In genomic region chr12:101051901-101052550, GRCh38 we compare ENCODE assay signal across 11 cellular contexts.
DNase-seq lines count a peak whose midpoint lies in the region; ATAC-seq and TF ChIP-seq lines count a peak whose summit lies in the region.
"Had no signal": no experiment of that assay in that cellular context is flagged by ENCODE, and none has a peak within 500 bp of the region (broad histone marks: within the 10 kb centered on the region; RNA-seq: fewer than 3 reads in every experiment).

No MANE protein-coding gene starts in this region.

- 67% methylated on average over 1 of the region's 8 CpGs; no CpG with 5 or more reads in 1 of the 2 experiments for WGBS in IMR-90 (ENCODE audit: extremely low coverage in 2 of 2, insufficient read length in 1 of 2), 2 experiments

- H3K56ac ChIP-seq in IMR-90 (ENCODE audit: extremely low read depth, insufficient read depth, low read length): no peak overlapping the region

- H3K27me3 ChIP-seq in IMR-90 (ENCODE audit: control insufficient read depth, insufficient read depth, low read length): no peaks in the 10 kb centered on the region

- peak; percentile 73 for DNase-seq in AG09319 (ENCODE audit: extremely low read depth, low read depth)
- DNase-seq in IMR-90: peak; percentile 81
- DNase-seq in MCF 10A (ENCODE audit: unreplicated experiment): peak; percentile 84
- DNase-seq in mucosa of gallbladder (ENCODE audit: low spot score): peak; percentile 16
- no peak for DNase-seq in D341Med (ENCODE audit: low spot score)
- no peak for DNase-seq in activated T-cell treated with anti-CD3 and anti-CD28 coated beads, Interleukin-2, amount 50 U/mL, for 72 hours
- DNase-seq: activated gamma-delta T cell, DMS79 treated with DMSO at 0.1 percent for 48 hours had no signal

- intact Hi-C loops in IMR-90 (cut with micrococcal nuclease) (no loop called here), MCF 10A (cut with micrococcal nuclease) (no loop called here)

- H3K36me3 Mint-ChIP-seq in MCF 10A (ENCODE audit: insufficient read depth, unreplicated experiment): no peaks in the 10 kb centered on the region
- no peaks in the 10 kb centered on the region for H3K36me3 Mint-ChIP-seq in activated T-cell treated with anti-CD3 and anti-CD28 coated beads, Interleukin-2, amount 50 U/mL, for 72 hours (ENCODE audit: insufficient read depth in 2 of 2)

- in situ Hi-C loops in IMR-90 (cut with MboI; ENCODE audit: low sequenced_read_pairs): no loop called here

- H4K5ac ChIP-seq in IMR-90 (ENCODE audit: low read depth, low read length): no peak overlapping the region

- dilution Hi-C loops in IMR-90 (cut with HindIII; ENCODE audit: low sequenced_read_pairs, unreplicated experiment): no loop called here

- H3K18ac ChIP-seq in IMR-90 (ENCODE audit: low read depth, low read length): no peak overlapping the region; the same call in 1 of the 2 replicates

- TF ChIP-seq RAD21 in IMR-90 (IDR thresholded peaks at IDR 0.05; ENCODE audit: low read length): no peak

- no peak overlapping the region for H2AK9ac ChIP-seq in IMR-90 (replicated peaks; ENCODE audit: low read depth, low read length, poor library complexity)

- no peak overlapping the region for H4K8ac ChIP-seq in IMR-90 (ENCODE audit: low read depth in 2 of 2, low read length in 2 of 2)

- peak overlapping the region; percentile 48; the same call in 1 of the 2 replicates for H3K27ac ChIP-seq in IMR-90 (ENCODE audit: insufficient read depth, low read length)

- H3K27ac Mint-ChIP-seq in MCF 10A (ENCODE audit: low read depth, unreplicated experiment): peak overlapping the region; percentile 37
- no peak overlapping the region for H3K27ac Mint-ChIP-seq in activated T-cell treated with anti-CD3 and anti-CD28 coated beads, Interleukin-2, amount 50 U/mL, for 72 hours

- no peak overlapping the region for H2AFZ ChIP-seq in IMR-90 (replicated peaks; ENCODE audit: low read length, poor library complexity)

- no peak overlapping the region for H2BK20ac ChIP-seq in IMR-90 (ENCODE audit: low read depth, low read length)

- H3K36me3 ChIP-seq in IMR-90 (ENCODE audit: control insufficient read depth, insufficient read depth, low read length): peaks cover 2% of the 10 kb centered on the region

- no peak overlapping the region; the same call in 1 of the 2 replicates for H3K14ac ChIP-seq in IMR-90 (replicated peaks; ENCODE audit: low read depth, low read length)

- TF ChIP-seq CTCF in AG09319 (IDR thresholded peaks at IDR 0.05; ENCODE audit: low read depth, low read length) (no peak), IMR-90 (conservative IDR thresholded peaks at IDR 0.05; ENCODE audit: low read depth, low read length) (no peak), MCF 10A (IDR thresholded peaks at IDR 0.05; ENCODE audit: unreplicated experiment) (no peak)

- no peaks in the 10 kb centered on the region for H3K27me3 Mint-ChIP-seq in MCF 10A (ENCODE audit: insufficient read depth, unreplicated experiment)
- H3K27me3 Mint-ChIP-seq in activated T-cell treated with anti-CD3 and anti-CD28 coated beads, Interleukin-2, amount 50 U/mL, for 72 hours (ENCODE audit: low read depth): no peaks in the 10 kb centered on the region

- H3K79me1 ChIP-seq in IMR-90 (ENCODE audit: low read depth in 1 of 2, low read length in 2 of 2): no peaks in the 10 kb centered on the region

- no peak for TF ChIP-seq POLR2A in IMR-90 (IDR thresholded peaks at IDR 0.05; ENCODE audit: low read depth, low read length)

- H4K91ac ChIP-seq in IMR-90 (ENCODE audit: insufficient read depth, low read depth, low read length): no peak overlapping the region

- peak; percentile 93 for ATAC-seq in IMR-90 (ENCODE audit: low read depth)
- no peak for ATAC-seq in HG02623 (IDR thresholded peaks at IDR 0.05; ENCODE audit: unreplicated experiment)
- no peak for ATAC-seq in HG03378 (IDR thresholded peaks at IDR 0.05; ENCODE audit: unreplicated experiment)
- ATAC-seq in activated T-cell treated with anti-CD3 and anti-CD28 coated beads, Interleukin-2, amount 50 U/mL, for 72 hours (replicated peaks in 1 of 2): no peak
- ATAC-seq: K562 had no signal

- no peaks in the 10 kb centered on the region; the same call in 1 of the 2 replicates for H3K9me1 ChIP-seq in IMR-90 (ENCODE audit: insufficient read depth, low read length)

- H3K4me3 Mint-ChIP-seq in MCF 10A (ENCODE audit: unreplicated experiment): no peak overlapping the region
- no peak overlapping the region for H3K4me3 Mint-ChIP-seq in activated T-cell treated with anti-CD3 and anti-CD28 coated beads, Interleukin-2, amount 50 U/mL, for 72 hours

- no peaks in the 10 kb centered on the region for H3K9me3 ChIP-seq in IMR-90 (ENCODE audit: control insufficient read depth, insufficient read depth, low read length)

- H3K4me1 Mint-ChIP-seq in MCF 10A (ENCODE audit: insufficient read depth, unreplicated experiment): peaks cover 10% of the 10 kb centered on the region
- H3K4me1 Mint-ChIP-seq in activated T-cell treated with anti-CD3 and anti-CD28 coated beads, Interleukin-2, amount 50 U/mL, for 72 hours (ENCODE audit: low read depth): no peaks in the 10 kb centered on the region

- H3K4me3 ChIP-seq in IMR-90 (ENCODE audit: insufficient read depth, low read depth, low read length): no peak overlapping the region
- H3K4me3 ChIP-seq: K562 had no signal

- POLR2A ChIA-PET in IMR-90 (lab: Charles Lee; ENCODE audit: unreplicated experiment) (no interaction called here), MCF 10A (lab: Yijun Ruan, JAX) (interaction anchor here (1.0 kb wide), 1 partner anchor 30 kb away, joined by 3 read pairs; no protein-coding TSS in a partner anchor)

- no peaks in the 10 kb centered on the region for H3K9me3 Mint-ChIP-seq in MCF 10A (ENCODE audit: unreplicated experiment)
- peaks cover 0 to 3% of the 10 kb centered on the region in 2 donors for H3K9me3 Mint-ChIP-seq in activated T-cell treated with anti-CD3 and anti-CD28 coated beads, Interleukin-2, amount 50 U/mL, for 72 hours

- no peak overlapping the region for H3K23ac ChIP-seq in IMR-90 (ENCODE audit: low read depth, low read length)

- H2AK5ac ChIP-seq in IMR-90 (ENCODE audit: low read depth, low read length): no peak overlapping the region

- no peaks in the 10 kb centered on the region for H4K20me1 ChIP-seq in IMR-90 (ENCODE audit: insufficient read depth, low read length)

- H2BK15ac ChIP-seq in IMR-90 (ENCODE audit: low read depth, low read length): no peak overlapping the region

- H2BK5ac ChIP-seq in IMR-90 (ENCODE audit: low read depth, low read length, poor library complexity, severe bottlenecking): no peak overlapping the region

- H2BK120ac ChIP-seq in IMR-90 (ENCODE audit: low read depth, low read length): no peak overlapping the region

- peak overlapping the region; percentile 12; the same call in 1 of the 2 replicates for H3K4me2 ChIP-seq in IMR-90 (ENCODE audit: low read depth, low read length)

- H3K9ac ChIP-seq in IMR-90 (ENCODE audit: low read depth, low read length): no peak overlapping the region

- peak overlapping the region; percentile 22; the same call in 1 of the 2 replicates for H3K4ac ChIP-seq in IMR-90 (ENCODE audit: low read depth, low read length)

- no TSS peak for BruUV-seq in IMR-90 (replicated peaks; lab: Mats Ljungman, UMichigan)
- BruUV-seq in MCF 10A (replicated peaks; lab: Mats Ljungman, UMichigan): no TSS peak

- CTCF ChIA-PET in IMR-90 (lab: Yijun Ruan, JAX) (interaction anchor here (0.6 kb wide), 1 partner anchor 255 kb away, joined by 3 read pairs; no protein-coding TSS in a partner anchor), MCF 10A (lab: Yijun Ruan, JAX) (interaction anchor here (0.5 to 0.6 kb wide), 2 partner anchors 26 to 823 kb away, joined by 3 read pairs; no protein-coding TSS in a partner anchor)

- peaks cover 4% of the 10 kb centered on the region for H3K4me1 ChIP-seq in IMR-90 (ENCODE audit: control insufficient read depth, insufficient read depth, low read length)

TF ChIP-seq in IMR-90, 13 proteins besides CTCF, POLR2A, EP300 and RAD21:
- TF ChIP-seq NFE2L2 (IDR thresholded peaks at IDR 0.05; ENCODE audit: low read depth, low read length): no peak
- peak; percentile 75; the same call in 1 of the 2 replicates for TF ChIP-seq FOS (IDR thresholded peaks at IDR 0.05; ENCODE audit: low read depth, low read length)
- no peak for TF ChIP-seq MAFK (IDR thresholded peaks at IDR 0.05; ENCODE audit: low read depth, low read length)
- no peak for TF ChIP-seq MXI1 (IDR thresholded peaks at IDR 0.05; ENCODE audit: borderline replicate concordance, low read depth, low read length)
- no peak for TF ChIP-seq ELK1 (IDR thresholded peaks at IDR 0.05; ENCODE audit: borderline replicate concordance, low read depth, low read length)
- TF ChIP-seq RFX5 (IDR thresholded peaks at IDR 0.05; ENCODE audit: low read depth, low read length): no peak

Comparison
In these comparisons a context has a peak if more than half of its experiments do, and no peak if none do; other contexts are left out.
1. DNase-seq: peak in AG09319 (single experiment), IMR-90 (single experiment), MCF 10A (single experiment) and mucosa of gallbladder (single experiment); none in D341Med (single experiment) and activated T-cell treated with anti-CD3 and anti-CD28 coated beads, Interleukin-2, amount 50 U/mL, for 72 hours (0 of 2).